Comparison of ENCODE assay signal across 1 cellular context in the genomic region with DNA sequence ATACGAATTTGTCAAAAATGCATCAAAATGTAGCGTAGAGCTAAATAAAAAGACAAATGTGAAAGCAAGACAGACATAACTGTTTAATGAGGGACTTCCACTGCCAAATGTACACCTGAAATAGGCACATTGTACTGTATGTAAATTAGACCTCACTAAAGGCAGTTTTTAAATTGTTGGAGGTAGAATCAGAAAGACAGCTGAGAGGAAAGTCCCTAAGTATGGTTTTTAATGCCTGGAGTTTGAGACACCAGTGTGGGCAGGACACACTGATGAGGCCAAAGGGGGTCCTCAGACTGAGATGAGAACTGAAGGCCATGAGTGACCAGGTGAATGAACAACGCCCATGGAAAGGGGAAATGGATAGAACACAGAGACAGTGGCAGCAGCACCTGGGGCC.
TF ChIP-seq lines count a peak whose summit lies in the region.

No MANE protein-coding gene starts in this region.

TF ChIP-seq in SK-N-SH treated with all-trans-retinoic acid at 6 μM for 48 hours, 23 proteins besides CTCF, POLR2A, EP300 and RAD21:
- no peak for TF ChIP-seq ZFP3 (CRISPR knock-in tag; IDR thresholded peaks at IDR 0.05)
- TF ChIP-seq ZC3H10 (CRISPR knock-in tag; IDR thresholded peaks at IDR 0.05): no peak
- no peak for TF ChIP-seq PPARA (CRISPR knock-in tag; IDR thresholded peaks at IDR 0.05; ENCODE audit: borderline replicate concordance)
- TF ChIP-seq, protein P1, sequence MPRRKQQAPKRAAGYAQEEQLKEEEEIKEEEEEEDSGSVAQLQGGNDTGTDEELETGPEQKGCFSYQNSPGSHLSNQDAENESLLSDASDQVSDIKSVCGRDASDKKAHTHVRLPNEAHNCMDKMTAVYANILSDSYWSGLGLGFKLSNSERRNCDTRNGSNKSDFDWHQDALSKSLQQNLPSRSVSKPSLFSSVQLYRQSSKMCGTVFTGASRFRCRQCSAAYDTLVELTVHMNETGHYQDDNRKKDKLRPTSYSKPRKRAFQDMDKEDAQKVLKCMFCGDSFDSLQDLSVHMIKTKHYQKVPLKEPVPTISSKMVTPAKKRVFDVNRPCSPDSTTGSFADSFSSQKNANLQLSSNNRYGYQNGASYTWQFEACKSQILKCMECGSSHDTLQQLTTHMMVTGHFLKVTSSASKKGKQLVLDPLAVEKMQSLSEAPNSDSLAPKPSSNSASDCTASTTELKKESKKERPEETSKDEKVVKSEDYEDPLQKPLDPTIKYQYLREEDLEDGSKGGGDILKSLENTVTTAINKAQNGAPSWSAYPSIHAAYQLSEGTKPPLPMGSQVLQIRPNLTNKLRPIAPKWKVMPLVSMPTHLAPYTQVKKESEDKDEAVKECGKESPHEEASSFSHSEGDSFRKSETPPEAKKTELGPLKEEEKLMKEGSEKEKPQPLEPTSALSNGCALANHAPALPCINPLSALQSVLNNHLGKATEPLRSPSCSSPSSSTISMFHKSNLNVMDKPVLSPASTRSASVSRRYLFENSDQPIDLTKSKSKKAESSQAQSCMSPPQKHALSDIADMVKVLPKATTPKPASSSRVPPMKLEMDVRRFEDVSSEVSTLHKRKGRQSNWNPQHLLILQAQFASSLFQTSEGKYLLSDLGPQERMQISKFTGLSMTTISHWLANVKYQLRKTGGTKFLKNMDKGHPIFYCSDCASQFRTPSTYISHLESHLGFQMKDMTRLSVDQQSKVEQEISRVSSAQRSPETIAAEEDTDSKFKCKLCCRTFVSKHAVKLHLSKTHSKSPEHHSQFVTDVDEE (CRISPR knock-in tag; IDR thresholded peaks at IDR 0.05): no peak
- TF ChIP-seq BACH2 (CRISPR knock-in tag; IDR thresholded peaks at IDR 0.05; ENCODE audit: borderline replicate concordance): no peak
- no peak for TF ChIP-seq GLIS3 (CRISPR knock-in tag; IDR thresholded peaks at IDR 0.05)
- TF ChIP-seq ZNF70 (CRISPR knock-in tag; IDR thresholded peaks at IDR 0.05): no peak
- no peak for TF ChIP-seq CSDC2 (CRISPR knock-in tag; IDR thresholded peaks at IDR 0.05)
- TF ChIP-seq, protein P2, sequence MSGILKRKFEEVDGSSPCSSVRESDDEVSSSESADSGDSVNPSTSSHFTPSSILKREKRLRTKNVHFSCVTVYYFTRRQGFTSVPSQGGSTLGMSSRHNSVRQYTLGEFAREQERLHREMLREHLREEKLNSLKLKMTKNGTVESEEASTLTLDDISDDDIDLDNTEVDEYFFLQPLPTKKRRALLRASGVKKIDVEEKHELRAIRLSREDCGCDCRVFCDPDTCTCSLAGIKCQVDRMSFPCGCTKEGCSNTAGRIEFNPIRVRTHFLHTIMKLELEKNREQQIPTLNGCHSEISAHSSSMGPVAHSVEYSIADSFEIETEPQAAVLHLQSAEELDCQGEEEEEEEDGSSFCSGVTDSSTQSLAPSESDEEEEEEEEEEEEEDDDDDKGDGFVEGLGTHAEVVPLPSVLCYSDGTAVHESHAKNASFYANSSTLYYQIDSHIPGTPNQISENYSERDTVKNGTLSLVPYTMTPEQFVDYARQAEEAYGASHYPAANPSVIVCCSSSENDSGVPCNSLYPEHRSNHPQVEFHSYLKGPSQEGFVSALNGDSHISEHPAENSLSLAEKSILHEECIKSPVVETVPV (CRISPR knock-in tag; IDR thresholded peaks at IDR 0.05): no peak
- TF ChIP-seq, protein P3, sequence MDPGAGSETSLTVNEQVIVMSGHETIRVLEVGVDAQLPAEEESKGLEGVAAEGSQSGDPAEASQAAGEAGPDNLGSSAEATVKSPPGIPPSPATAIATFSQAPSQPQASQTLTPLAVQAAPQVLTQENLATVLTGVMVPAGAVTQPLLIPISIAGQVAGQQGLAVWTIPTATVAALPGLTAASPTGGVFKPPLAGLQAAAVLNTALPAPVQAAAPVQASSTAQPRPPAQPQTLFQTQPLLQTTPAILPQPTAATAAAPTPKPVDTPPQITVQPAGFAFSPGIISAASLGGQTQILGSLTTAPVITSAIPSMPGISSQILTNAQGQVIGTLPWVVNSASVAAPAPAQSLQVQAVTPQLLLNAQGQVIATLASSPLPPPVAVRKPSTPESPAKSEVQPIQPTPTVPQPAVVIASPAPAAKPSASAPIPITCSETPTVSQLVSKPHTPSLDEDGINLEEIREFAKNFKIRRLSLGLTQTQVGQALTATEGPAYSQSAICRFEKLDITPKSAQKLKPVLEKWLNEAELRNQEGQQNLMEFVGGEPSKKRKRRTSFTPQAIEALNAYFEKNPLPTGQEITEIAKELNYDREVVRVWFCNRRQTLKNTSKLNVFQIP (CRISPR knock-in tag; IDR thresholded peaks at IDR 0.05; ENCODE audit: borderline replicate concordance, low read depth): no peak
- TF ChIP-seq TCF4 (CRISPR knock-in tag; IDR thresholded peaks at IDR 0.05; ENCODE audit: borderline replicate concordance): no peak
- TF ChIP-seq TOX (CRISPR knock-in tag; IDR thresholded peaks at IDR 0.05; ENCODE audit: borderline replicate concordance): no peak
- no peak for TF ChIP-seq ARNTL (CRISPR knock-in tag; IDR thresholded peaks at IDR 0.05; ENCODE audit: borderline replicate concordance, low read depth)
- TF ChIP-seq, protein P4, sequence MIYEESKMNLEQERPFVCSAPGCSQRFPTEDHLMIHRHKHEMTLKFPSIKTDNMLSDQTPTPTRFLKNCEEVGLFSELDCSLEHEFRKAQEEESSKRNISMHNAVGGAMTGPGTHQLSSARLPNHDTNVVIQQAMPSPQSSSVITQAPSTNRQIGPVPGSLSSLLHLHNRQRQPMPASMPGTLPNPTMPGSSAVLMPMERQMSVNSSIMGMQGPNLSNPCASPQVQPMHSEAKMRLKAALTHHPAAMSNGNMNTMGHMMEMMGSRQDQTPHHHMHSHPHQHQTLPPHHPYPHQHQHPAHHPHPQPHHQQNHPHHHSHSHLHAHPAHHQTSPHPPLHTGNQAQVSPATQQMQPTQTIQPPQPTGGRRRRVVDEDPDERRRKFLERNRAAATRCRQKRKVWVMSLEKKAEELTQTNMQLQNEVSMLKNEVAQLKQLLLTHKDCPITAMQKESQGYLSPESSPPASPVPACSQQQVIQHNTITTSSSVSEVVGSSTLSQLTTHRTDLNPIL (CRISPR knock-in tag; IDR thresholded peaks at IDR 0.05; ENCODE audit: low read depth): no peak
- no peak for TF ChIP-seq ESRRG (CRISPR knock-in tag; IDR thresholded peaks at IDR 0.05)
